10 cellular contexts compared by ENCODE assay signal in the genomic region with DNA sequence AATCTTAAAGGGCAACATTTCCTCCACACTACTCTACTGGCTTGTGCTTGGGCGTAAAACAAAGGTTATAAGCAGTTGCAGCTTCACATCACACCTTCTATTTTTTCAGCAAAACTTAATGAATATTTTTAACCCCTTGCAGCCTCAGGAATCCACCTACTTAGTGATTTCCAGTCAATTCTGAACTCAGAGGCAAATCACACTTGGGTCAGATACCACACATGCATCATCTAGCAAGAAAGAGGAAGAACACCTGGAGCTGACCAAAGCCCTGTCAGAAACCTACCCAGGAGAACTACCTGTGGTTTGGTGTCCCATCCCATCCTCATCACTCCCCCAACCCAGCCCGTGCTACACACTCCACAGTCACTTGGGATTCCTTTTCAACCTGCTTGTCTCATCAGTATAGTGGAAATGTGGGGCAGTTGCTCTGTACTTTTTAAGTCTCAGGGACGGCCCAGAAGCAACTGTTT. TPM values are rescaled to one million over a fixed set of nuclear protein-coding genes. Genes with fewer than 3 reads are reported as not detected.
DNase-seq lines count a peak whose midpoint lies in the region; ATAC-seq and TF ChIP-seq lines count a peak whose summit lies in the region.
"Had no signal": no experiment of that assay in that cellular context is flagged by ENCODE, and none has a peak within 500 bp of the region (broad histone marks: within the 10 kb centered on the region; RNA-seq: fewer than 3 reads in every experiment).

No MANE protein-coding gene starts in this region.

- 76 to 81% methylated on average over 3 of the region's 3 CpGs for WGBS in heart right ventricle, 2 donors

- peaks cover 0 to 38% (median 28%) of the 10 kb centered on the region in 9 donors for H3K36me3 ChIP-seq in heart right ventricle

- DNase-seq in activated naive CD8-positive, alpha-beta T cell treated with anti-CD3 and anti-CD28 coated beads for 36 hours = peak; percentile 23
- no peak for DNase-seq in stimulated activated CD4-positive, alpha-beta T cell treated with anti-CD3 and anti-CD28 coated beads, Interleukin-2, amount 100 ng/mL, for 24 hours
- DNase-seq in heart right ventricle = no peak
- DNase-seq in head of caudate nucleus = no peak
- no peak for DNase-seq in NCI-H2196 (lab: John Stamatoyannopoulos, UW; ENCODE audit: unreplicated experiment)
- DNase-seq: NCI-H2171 had no signal

- H3K36me3 Mint-ChIP-seq in activated naive CD8-positive, alpha-beta T cell treated with anti-CD3 and anti-CD28 coated beads for 36 hours = peaks cover 71% of the 10 kb centered on the region

- intact Hi-C loops in heart right ventricle (cut with DNase I) (no loop called here), head of caudate nucleus (cut with DNase I) (no loop called here)

- ATAC-seq in GM18520 (IDR thresholded peaks at IDR 0.05; ENCODE audit: unreplicated experiment) (peak; percentile 83), GM21360 (IDR thresholded peaks at IDR 0.05; ENCODE audit: unreplicated experiment) (peak; percentile 82), HG03060 (IDR thresholded peaks at IDR 0.05; ENCODE audit: low read depth, unreplicated experiment) (peak; percentile 64), heart right ventricle (no peak)

- no peaks in the 10 kb centered on the region for H3K27me3 ChIP-seq in heart right ventricle

- no peak for TF ChIP-seq CTCF in heart right ventricle (IDR thresholded peaks at IDR 0.05)

- H3K9me3 ChIP-seq in heart right ventricle = peaks cover 0 to 35% (median 11%) of the 10 kb centered on the region in 11 donors

- H3K4me3 Mint-ChIP-seq in activated naive CD8-positive, alpha-beta T cell treated with anti-CD3 and anti-CD28 coated beads for 36 hours = no peak overlapping the region

- H3K4me3 ChIP-seq in heart right ventricle = no peak overlapping the region

- H3K9me3 Mint-ChIP-seq in activated naive CD8-positive, alpha-beta T cell treated with anti-CD3 and anti-CD28 coated beads for 36 hours = peaks cover 25% of the 10 kb centered on the region

- H3K4me1 ChIP-seq in heart right ventricle = peaks cover 0 to 15% (median 8%) of the 10 kb centered on the region in 9 donors

- no peaks in the 10 kb centered on the region for H3K27me3 Mint-ChIP-seq in activated naive CD8-positive, alpha-beta T cell treated with anti-CD3 and anti-CD28 coated beads for 36 hours

- H3K27ac ChIP-seq in heart right ventricle = no peak overlapping the region

- peaks cover 43% of the 10 kb centered on the region for H3K4me1 Mint-ChIP-seq in activated naive CD8-positive, alpha-beta T cell treated with anti-CD3 and anti-CD28 coated beads for 36 hours

- peak overlapping the region; percentile 68 for H3K27ac Mint-ChIP-seq in activated naive CD8-positive, alpha-beta T cell treated with anti-CD3 and anti-CD28 coated beads for 36 hours

RNA-seq across cellular contexts. Expression of a gene that starts 25.5 kb away (rescaled TPM):
- 10 to 100 TPM; 37.4 to 38.8 TPM for total RNA-seq in activated naive CD8-positive, alpha-beta T cell treated with anti-CD3 and anti-CD28 coated beads for 36 hours
- total RNA-seq in heart right ventricle = 10 to 100 TPM; 25.5 to 39.2 (median 34.9) TPM
- 1 to 10 TPM; 3.4 to 6.1 TPM for polyA plus RNA-seq in heart right ventricle

RNA-seq across cellular contexts. Expression of a gene that starts 25.6 kb away (rescaled TPM):
- 1 to 10 TPM; 1.3 to 1.6 TPM for total RNA-seq in activated naive CD8-positive, alpha-beta T cell treated with anti-CD3 and anti-CD28 coated beads for 36 hours
- 1 to 10 TPM in 9 of 10 donors, under 1 TPM in 1; 0.93 to 3.9 (median 2.2) TPM for total RNA-seq in heart right ventricle
- polyA plus RNA-seq in heart right ventricle = 1 to 10 TPM in 1 of 2 donors, under 1 TPM in 1; 0.74 to 6.1 TPM
- total RNA-seq: HT1080 had no signal

Comparison
In these comparisons a context has a peak if more than half of its experiments do, and no peak if none do; other contexts are left out.
1. ATAC-seq: peak in GM18520 (single experiment), GM21360 (single experiment) and HG03060 (single experiment); none in heart right ventricle (0 of 8).